Comparison of ENCODE assay signal across 13 cellular contexts in genomic region chr11:6904804-6905203, GRCh38. TPM values are rescaled to one million over a fixed set of nuclear protein-coding genes. Genes with fewer than 3 reads are reported as not detected.
DNase-seq lines count a peak whose midpoint lies in the region; ATAC-seq, FAIRE-seq and TF ChIP-seq lines count a peak whose summit lies in the region.
"Not testable (repeated sequence)": the region's sequence is repeated elsewhere in the genome, so short reads cannot be mapped to it uniquely, and the experiment has no call there.
"Had no signal": no experiment of that assay in that cellular context is flagged by ENCODE, and none has a peak within 500 bp of the region (broad histone marks: within the 10 kb centered on the region; RNA-seq: fewer than 3 reads in every experiment).

No MANE protein-coding gene starts in this region.

- H3K4me3 ChIP-seq in HUES6 (ENCODE audit: low read depth, low read length) = peak overlapping the region; percentile 57; the same call in 1 of the 2 replicates
- H3K4me3 ChIP-seq in K562; HepG2 (replicated peaks in 1 of 3; ENCODE audit: insufficient read depth in 1 of 3, low read depth in 2 of 3, low read length in 3 of 3): not testable (repeated sequence)

- TF ChIP-seq CTCF in K562 (IDR thresholded peaks at IDR 0.05 in 2 of 3, conservative IDR thresholded peaks at IDR 0.05 in 1 of 3; ENCODE audit: insufficient read depth in 2 of 3, low read depth in 1 of 3, low read length in 3 of 3); HepG2 (CRISPR knock-in tag; IDR thresholded peaks at IDR 0.05): not testable (repeated sequence)

- not testable (repeated sequence) for ATAC-seq in K562, HepG2

- not testable (repeated sequence) for H3K4me1 ChIP-seq in HUES6 (ENCODE audit: control insufficient read depth, insufficient read depth, low read length); K562 (replicated peaks in 1 of 2; ENCODE audit: control insufficient read depth in 2 of 2, insufficient read depth in 2 of 2, low read length in 2 of 2); HepG2 (ENCODE audit: insufficient read depth, low read length)

- not testable (repeated sequence) for DNase-seq in K562 (ENCODE audit: extremely low read depth in 1 of 4, low spot score in 3 of 4)
- DNase-seq in HepG2 (ENCODE audit: low spot score) = peak; percentile 2
- peak; percentile 61 for DNase-seq in posterior vena cava (ENCODE audit: low spot score)

- H3K4me2 ChIP-seq in K562 (ENCODE audit: insufficient read depth, low read length) = not testable (repeated sequence)
- peak overlapping the region; percentile 12; the same call in 1 of the 2 replicates for H3K4me2 ChIP-seq in HepG2 (ENCODE audit: low read depth, low read length)

- not testable (repeated sequence) for H3K36me3 ChIP-seq in HUES6 (ENCODE audit: control insufficient read depth, insufficient read depth, low read length); K562 (ENCODE audit: control insufficient read depth, insufficient read depth, low read length); HepG2 (replicated peaks in 1 of 2; ENCODE audit: control insufficient read depth in 1 of 2, insufficient read depth in 2 of 2, low read length in 2 of 2)

- not testable (repeated sequence) for BruUV-seq in K562 (replicated peaks; lab: Mats Ljungman, UMichigan); HepG2 (replicated peaks; lab: Mats Ljungman, UMichigan)

- not testable (repeated sequence) for H4K20me1 ChIP-seq in K562 (replicated peaks; ENCODE audit: control insufficient read depth, insufficient read depth, low read length); HepG2 (ENCODE audit: insufficient read depth, low read length)

- TF ChIP-seq RAD21 in K562 (CRISPR knock-in tag; conservative IDR thresholded peaks at IDR 0.05 in 1 of 2, IDR thresholded peaks at IDR 0.05 in 1 of 2); HepG2 (CRISPR knock-in tag; IDR thresholded peaks at IDR 0.05): not testable (repeated sequence)

- H3K9me3 ChIP-seq in HUES6 (ENCODE audit: control insufficient read depth, insufficient read depth, low read depth, low read length); K562 (replicated peaks; ENCODE audit: control insufficient read depth, insufficient read depth, low read depth, low read length); HepG2 (ENCODE audit: low read length): not testable (repeated sequence)

- H2AFZ ChIP-seq in K562 (ENCODE audit: low read depth, low read length) = 0 out of 2 replicates have a peak overlapping the region, but pooled peaks have one; percentile 32
- not testable (repeated sequence) for H2AFZ ChIP-seq in HepG2 (ENCODE audit: low read length)

- CTCF ChIA-PET in K562 (lab: Yijun Ruan, JAX; ENCODE audit: low intra/inter-chr PET ratio) = interaction anchor here (0.6 kb wide), 1 partner anchor 1291 kb away, joined by 3 read pairs; no protein-coding TSS in a partner anchor
- CTCF ChIA-PET in HepG2 (lab: Yijun Ruan, JAX; ENCODE audit: low intra/inter-chr PET ratio, low total read pairs) = not testable (repeated sequence)

- H3K27ac ChIP-seq in HUES6 (ENCODE audit: low read depth, low read length); K562 (ENCODE audit: extremely low read depth, low read depth, low read length); HepG2 (ENCODE audit: extremely low read length, insufficient read depth, low read length): not testable (repeated sequence)

- 10% methylated on average over 12 of the region's 13 CpGs for WGBS in K562 (ENCODE audit: insufficient coverage, low coverage, missing lambda C conversion rate)
- WGBS in HepG2 (ENCODE audit: low lambda C conversion rate) = 1% methylated on average over 11 of the region's 13 CpGs

- intact Hi-C loops in K562 (cut with micrococcal nuclease) = loop anchor here (10.0 kb wide), 1 partner anchor 90 kb away; no protein-coding TSS in a partner anchor
- intact Hi-C loops in HepG2 (cut with micrococcal nuclease; ENCODE audit: unreplicated experiment); posterior vena cava (cut with DNase I): not testable (repeated sequence)

- H3K9ac ChIP-seq in HUES6 (ENCODE audit: low read length) = peak overlapping the region; percentile 58
- H3K9ac ChIP-seq in K562 (ENCODE audit: insufficient read depth in 1 of 2, low read depth in 2 of 2, low read length in 2 of 2); HepG2 (ENCODE audit: insufficient read depth, low read depth, low read length): not testable (repeated sequence)

- POLR2A ChIA-PET in K562 (lab: Yijun Ruan, JAX) = interaction anchor here (0.9 kb wide), 1 partner anchor 16 kb away, joined by 3 read pairs; no protein-coding TSS in a partner anchor
- POLR2A ChIA-PET in HepG2 (lab: Yijun Ruan, JAX) = not testable (repeated sequence)

- in situ Hi-C loops in K562 (cut with MboI); HepG2 (cut with HindIII; ENCODE audit: extremely low pct_ligation_motif_present, low pct_unique_long_range_greater_than_20kb): not testable (repeated sequence)

- not testable (repeated sequence) for TF ChIP-seq POLR2A in K562 (conservative IDR thresholded peaks at IDR 0.05); HepG2 (IDR thresholded peaks at IDR 0.05; ENCODE audit: insufficient read depth in 1 of 2, low read depth in 2 of 2, low read length in 2 of 2)

- not testable (repeated sequence) for H3K79me2 ChIP-seq in K562 (ENCODE audit: control insufficient read depth, insufficient read depth, low read length); HepG2 (ENCODE audit: insufficient read depth, low read length)

- TF ChIP-seq EP300 in K562 (IDR thresholded peaks at IDR 0.05; ENCODE audit: low read length); HepG2 (IDR thresholded peaks at IDR 0.05; ENCODE audit: low read depth in 2 of 2, low read length in 2 of 2); HepG2 (CRISPR knock-in tag; IDR thresholded peaks at IDR 0.05; ENCODE audit: borderline replicate concordance): not testable (repeated sequence)

- H3K27me3 ChIP-seq in HUES6 (ENCODE audit: control insufficient read depth, insufficient read depth, low read length); K562 (ENCODE audit: control insufficient read depth in 2 of 2, insufficient read depth in 2 of 2, low read length in 2 of 2); HepG2 (ENCODE audit: control insufficient read depth in 1 of 2, insufficient read depth in 2 of 2, low read length in 2 of 2): not testable (repeated sequence)

- not testable (repeated sequence) for FAIRE-seq in K562 (lab: Jason Lieb, UNC); HepG2 (lab: Jason Lieb, UNC)

- not testable (repeated sequence) for H3K9me1 ChIP-seq in K562 (ENCODE audit: control insufficient read depth, insufficient read depth, low read length)

RNA-seq across cellular contexts. Expression of gene OR2D2, which starts 12.5 kb away (rescaled TPM):
- total RNA-seq in K562 (2011; cell fraction: chromatin; rRNA removed; ENCODE audit: low replicate concordance) = 7.5 and 18.5 TPM in 2 replicates
- 5.8 and 10.3 TPM in 2 replicates for total RNA-seq in K562 (2011; cell fraction: nucleolus; rRNA removed)
- 21.5 and 49.9 TPM in 2 replicates for total RNA-seq in K562 (2011; cell fraction: nucleoplasm; rRNA removed)
- 0.57 and 0.73 TPM in 2 replicates for total RNA-seq in K562 (2014; rRNA removed)
- total RNA-seq in K562 (2014; rRNA removed; fragmentation: Illumina TruSeq; extraction: Trizol) = 1.0 and 2.1 TPM in 2 replicates
- 0.72 TPM in 2 replicates for total RNA-seq in K562 (2015; rRNA removed; fragmentation: Illumina TruSeq; extraction: Trizol)
- total RNA-seq in K562 (2021) = 0.22 and 0.38 TPM in 2 replicates
- polyA plus RNA-seq in K562 (2011; rRNA removed) = 0.20 and 0.57 TPM in 2 replicates
- polyA plus RNA-seq in K562 (2011; cell fraction: cytosol; rRNA removed) = 0.15 TPM in 1 of 2 replicates, not detected in the other
- 2.1 and 2.6 TPM in 2 replicates for polyA plus RNA-seq in K562 (2011; cell fraction: nucleus; rRNA removed)
- polyA plus RNA-seq in K562 (2012) = not detected in 2 replicates
- 0.10 TPM in 1 of 2 replicates, not detected in the other for polyA plus RNA-seq in K562 (2014; fragmentation: Illumina TruSeq; extraction: Trizol)
- not detected for polyA plus RNA-seq in K562 (2014; fragmentation: Nextera tagmentation; extraction: Ambion mirVana)
- polyA plus RNA-seq in K562 (2014; rRNA removed) = 0.19 TPM in 1 of 2 replicates, not detected in the other
- 7.4 and 7.9 TPM in 2 replicates for polyA minus RNA-seq in K562 (2011; rRNA and poly(A)+ RNA removed)
- polyA minus RNA-seq in K562 (2011; cell fraction: cytosol; rRNA and poly(A)+ RNA removed) = not detected in 2 replicates
- 11.3 and 12.7 TPM in 2 replicates for polyA minus RNA-seq in K562 (2011; cell fraction: nucleus; rRNA and poly(A)+ RNA removed)
- total RNA-seq in HepG2 (2016; rRNA removed; fragmentation: Illumina TruSeq; extraction: Trizol) = not detected in 2 replicates
- not detected in 2 replicates for total RNA-seq in HepG2 (2016; cell fraction: cytosol; rRNA removed; fragmentation: Illumina TruSeq; extraction: Trizol; ENCODE audit: low read depth)
- not detected in 2 replicates for total RNA-seq in HepG2 (2016; cell fraction: insoluble cytoplasmic fraction; rRNA removed; fragmentation: Illumina TruSeq; extraction: Trizol)
- total RNA-seq in HepG2 (2016; cell fraction: membrane; rRNA removed; fragmentation: Illumina TruSeq; extraction: Trizol) = not detected in 2 replicates
- not detected in 2 replicates for total RNA-seq in HepG2 (2016; cell fraction: nucleus; rRNA removed; fragmentation: Illumina TruSeq; extraction: Trizol)
- not detected in 2 replicates for polyA plus RNA-seq in HepG2 (2011; rRNA removed)
- not detected in 2 replicates for polyA plus RNA-seq in HepG2 (2011; cell fraction: cytosol; rRNA removed)
- not detected in 2 replicates for polyA plus RNA-seq in HepG2 (2011; cell fraction: nucleus; rRNA removed)
- polyA plus RNA-seq in HepG2 (2012) = not detected in 2 replicates
- polyA plus RNA-seq in HepG2 (2016; cell fraction: cytosol; fragmentation: Illumina TruSeq; extraction: Trizol; ENCODE audit: low read depth) = not detected in 2 replicates
- polyA plus RNA-seq in HepG2 (2016; cell fraction: insoluble cytoplasmic fraction; fragmentation: Illumina TruSeq; extraction: Trizol; ENCODE audit: low read depth) = not detected in 2 replicates
- not detected in 2 replicates for polyA plus RNA-seq in HepG2 (2016; cell fraction: membrane; fragmentation: Illumina TruSeq; extraction: Trizol; ENCODE audit: low read depth)
- not detected in 2 replicates for polyA plus RNA-seq in HepG2 (2016; cell fraction: nucleus; fragmentation: Illumina TruSeq; extraction: Trizol; ENCODE audit: insufficient read depth, low read depth)
- polyA minus RNA-seq in HepG2 (2011; rRNA and poly(A)+ RNA removed; ENCODE audit: low replicate concordance) = not detected in 2 replicates
- polyA minus RNA-seq in HepG2 (2011; cell fraction: cytosol; rRNA and poly(A)+ RNA removed) = not detected in 2 replicates
- not detected in 2 replicates for polyA minus RNA-seq in HepG2 (2011; cell fraction: nucleus; rRNA and poly(A)+ RNA removed)
- total RNA-seq in posterior vena cava = not detected
- total RNA-seq: A673; CD4-positive, alpha-beta memory T cell; CD4-positive, CD25-positive, alpha-beta regulatory T cell; CD8-positive, alpha-beta memory T cell; Daoy; G401; GM12878 had no signal
- polyA plus RNA-seq: AG04450; CD14-positive monocyte; CD4-positive, alpha-beta memory T cell; CD4-positive, CD25-positive, alpha-beta regulatory T cell; CD8-positive, alpha-beta memory T cell; GM12878 had no signal

RNA-seq across cellular contexts. Expression of gene OR2D3, which starts 16.0 kb away (rescaled TPM):
- total RNA-seq in K562 (2011; cell fraction: chromatin; rRNA removed; ENCODE audit: low replicate concordance) = not detected in 2 replicates
- total RNA-seq in K562 (2011; cell fraction: nucleolus; rRNA removed) = not detected in 2 replicates
- not detected in 2 replicates for total RNA-seq in K562 (2011; cell fraction: nucleoplasm; rRNA removed)
- total RNA-seq in K562 (2014; rRNA removed) (not detected in 2 replicates), K562 (2014; rRNA removed; fragmentation: Illumina TruSeq; extraction: Trizol) (not detected in 2 replicates), K562 (2015; rRNA removed; fragmentation: Illumina TruSeq; extraction: Trizol) (not detected in 2 replicates), K562 (2021) (not detected in 2 replicates), HepG2 (2016; rRNA removed; fragmentation: Illumina TruSeq; extraction: Trizol) (not detected in 2 replicates), posterior vena cava (not detected)
- polyA plus RNA-seq in K562 (2011; rRNA removed) (not detected in 2 replicates), K562 (2014; fragmentation: Illumina TruSeq; extraction: Trizol) (not detected in 2 replicates), K562 (2014; fragmentation: Nextera tagmentation; extraction: Ambion mirVana) (under 1 TPM in 1 of 2 experiments, not detected in 1; 0.42 TPM), K562 (2014; rRNA removed) (not detected in 2 replicates), HepG2 (2011; rRNA removed) (not detected in 2 replicates)
- polyA plus RNA-seq in K562 (2011; cell fraction: cytosol; rRNA removed) = not detected in 2 replicates
- polyA plus RNA-seq in K562 (2011; cell fraction: nucleus; rRNA removed) = not detected in 2 replicates
- not detected in 2 replicates for polyA plus RNA-seq in K562 (2012)
- not detected in 2 replicates for polyA minus RNA-seq in K562 (2011; rRNA and poly(A)+ RNA removed)
- polyA minus RNA-seq in K562 (2011; cell fraction: cytosol; rRNA and poly(A)+ RNA removed) = not detected in 2 replicates
- 0.27 TPM in 1 of 2 replicates, not detected in the other for polyA minus RNA-seq in K562 (2011; cell fraction: nucleus; rRNA and poly(A)+ RNA removed)
- total RNA-seq in HepG2 (2016; cell fraction: cytosol; rRNA removed; fragmentation: Illumina TruSeq; extraction: Trizol; ENCODE audit: low read depth) = not detected in 2 replicates
- not detected in 2 replicates for total RNA-seq in HepG2 (2016; cell fraction: insoluble cytoplasmic fraction; rRNA removed; fragmentation: Illumina TruSeq; extraction: Trizol)
- not detected in 2 replicates for total RNA-seq in HepG2 (2016; cell fraction: membrane; rRNA removed; fragmentation: Illumina TruSeq; extraction: Trizol)
- total RNA-seq in HepG2 (2016; cell fraction: nucleus; rRNA removed; fragmentation: Illumina TruSeq; extraction: Trizol) = not detected in 2 replicates
- polyA plus RNA-seq in HepG2 (2011; cell fraction: cytosol; rRNA removed) = not detected in 2 replicates
- polyA plus RNA-seq in HepG2 (2011; cell fraction: nucleus; rRNA removed) = not detected in 2 replicates
- polyA plus RNA-seq in HepG2 (2012) = not detected in 2 replicates
- not detected in 2 replicates for polyA plus RNA-seq in HepG2 (2016; cell fraction: cytosol; fragmentation: Illumina TruSeq; extraction: Trizol; ENCODE audit: low read depth)
- not detected in 2 replicates for polyA plus RNA-seq in HepG2 (2016; cell fraction: insoluble cytoplasmic fraction; fragmentation: Illumina TruSeq; extraction: Trizol; ENCODE audit: low read depth)
- not detected in 2 replicates for polyA plus RNA-seq in HepG2 (2016; cell fraction: membrane; fragmentation: Illumina TruSeq; extraction: Trizol; ENCODE audit: low read depth)
- not detected in 2 replicates for polyA plus RNA-seq in HepG2 (2016; cell fraction: nucleus; fragmentation: Illumina TruSeq; extraction: Trizol; ENCODE audit: insufficient read depth, low read depth)
- polyA minus RNA-seq in HepG2 (2011; rRNA and poly(A)+ RNA removed; ENCODE audit: low replicate concordance) = not detected in 2 replicates
- not detected in 2 replicates for polyA minus RNA-seq in HepG2 (2011; cell fraction: cytosol; rRNA and poly(A)+ RNA removed)
- not detected in 2 replicates for polyA minus RNA-seq in HepG2 (2011; cell fraction: nucleus; rRNA and poly(A)+ RNA removed)
- total RNA-seq: A673; CD4-positive, alpha-beta memory T cell; CD4-positive, CD25-positive, alpha-beta regulatory T cell; CD8-positive, alpha-beta memory T cell; Daoy; G401; GM12878 had no signal
- polyA plus RNA-seq: AG04450; CD14-positive monocyte; CD4-positive, alpha-beta memory T cell; CD4-positive, CD25-positive, alpha-beta regulatory T cell; CD8-positive, alpha-beta memory T cell had no signal

RNA-seq across cellular contexts. Expression of gene ZNF215, which starts 21.4 kb away (rescaled TPM):
- total RNA-seq in K562 (2011; cell fraction: chromatin; rRNA removed; ENCODE audit: low replicate concordance) = 29.3 and 51.7 TPM in 2 replicates
- total RNA-seq in K562 (2011; cell fraction: nucleolus; rRNA removed) = 18.2 and 18.9 TPM in 2 replicates
- total RNA-seq in K562 (2011; cell fraction: nucleoplasm; rRNA removed) = 22.4 and 26.6 TPM in 2 replicates
- total RNA-seq in K562 (2014; rRNA removed) = 11.1 and 11.2 TPM in 2 replicates
- 16.3 and 18.8 TPM in 2 replicates for total RNA-seq in K562 (2014; rRNA removed; fragmentation: Illumina TruSeq; extraction: Trizol)
- total RNA-seq in K562 (2015; rRNA removed; fragmentation: Illumina TruSeq; extraction: Trizol) = 15.3 and 16.5 TPM in 2 replicates
- 12.5 and 12.8 TPM in 2 replicates for total RNA-seq in K562 (2021)
- 12.0 and 19.1 TPM in 2 replicates for polyA plus RNA-seq in K562 (2011; rRNA removed)
- 5.3 and 6.2 TPM in 2 replicates for polyA plus RNA-seq in K562 (2011; cell fraction: cytosol; rRNA removed)
- 25.9 and 30.3 TPM in 2 replicates for polyA plus RNA-seq in K562 (2011; cell fraction: nucleus; rRNA removed)
- polyA plus RNA-seq in K562 (2012) = 8.7 and 9.3 TPM in 2 replicates
- 13.0 and 14.8 TPM in 2 replicates for polyA plus RNA-seq in K562 (2014; fragmentation: Illumina TruSeq; extraction: Trizol)
- polyA plus RNA-seq in K562 (2014; fragmentation: Nextera tagmentation; extraction: Ambion mirVana) = 10 to 100 TPM; 12.2 to 14.2 TPM
- 13.3 and 14.1 TPM in 2 replicates for polyA plus RNA-seq in K562 (2014; rRNA removed)
- 37.4 and 39.3 TPM in 2 replicates for polyA minus RNA-seq in K562 (2011; rRNA and poly(A)+ RNA removed)
- 4.5 and 8.2 TPM in 2 replicates for polyA minus RNA-seq in K562 (2011; cell fraction: cytosol; rRNA and poly(A)+ RNA removed)
- 38.2 and 48.1 TPM in 2 replicates for polyA minus RNA-seq in K562 (2011; cell fraction: nucleus; rRNA and poly(A)+ RNA removed)
- not detected in 2 replicates for total RNA-seq in HepG2 (2016; rRNA removed; fragmentation: Illumina TruSeq; extraction: Trizol)
- not detected in 2 replicates for total RNA-seq in HepG2 (2016; cell fraction: cytosol; rRNA removed; fragmentation: Illumina TruSeq; extraction: Trizol; ENCODE audit: low read depth)
- not detected in 2 replicates for total RNA-seq in HepG2 (2016; cell fraction: insoluble cytoplasmic fraction; rRNA removed; fragmentation: Illumina TruSeq; extraction: Trizol)
- not detected in 2 replicates for total RNA-seq in HepG2 (2016; cell fraction: membrane; rRNA removed; fragmentation: Illumina TruSeq; extraction: Trizol)
- total RNA-seq in HepG2 (2016; cell fraction: nucleus; rRNA removed; fragmentation: Illumina TruSeq; extraction: Trizol) = not detected in 2 replicates
- not detected in 2 replicates for polyA plus RNA-seq in HepG2 (2011; rRNA removed)
- polyA plus RNA-seq in HepG2 (2011; cell fraction: cytosol; rRNA removed) = not detected in 2 replicates
- polyA plus RNA-seq in HepG2 (2011; cell fraction: nucleus; rRNA removed) = not detected in 2 replicates
- polyA plus RNA-seq in HepG2 (2012) = not detected in 2 replicates
- polyA plus RNA-seq in HepG2 (2016; cell fraction: cytosol; fragmentation: Illumina TruSeq; extraction: Trizol; ENCODE audit: low read depth) = not detected in 2 replicates
- polyA plus RNA-seq in HepG2 (2016; cell fraction: insoluble cytoplasmic fraction; fragmentation: Illumina TruSeq; extraction: Trizol; ENCODE audit: low read depth) = not detected in 2 replicates
- polyA plus RNA-seq in HepG2 (2016; cell fraction: membrane; fragmentation: Illumina TruSeq; extraction: Trizol; ENCODE audit: low read depth) = not detected in 2 replicates
- polyA plus RNA-seq in HepG2 (2016; cell fraction: nucleus; fragmentation: Illumina TruSeq; extraction: Trizol; ENCODE audit: insufficient read depth, low read depth) = not detected in 2 replicates
- not detected in 2 replicates for polyA minus RNA-seq in HepG2 (2011; rRNA and poly(A)+ RNA removed; ENCODE audit: low replicate concordance)
- polyA minus RNA-seq in HepG2 (2011; cell fraction: cytosol; rRNA and poly(A)+ RNA removed) = not detected in 2 replicates
- not detected in 2 replicates for polyA minus RNA-seq in HepG2 (2011; cell fraction: nucleus; rRNA and poly(A)+ RNA removed)
- total RNA-seq in posterior vena cava = 1 to 10 TPM; 1.3 to 1.5 TPM
- total RNA-seq: CD4-positive, alpha-beta memory T cell had no signal
- polyA plus RNA-seq: CD14-positive monocyte; CD4-positive, alpha-beta memory T cell; CD8-positive, alpha-beta memory T cell had no signal

RNA-seq across cellular contexts. Expression of gene OR10A4, which starts 28.4 kb away (rescaled TPM):
- 0.46 TPM in 1 of 2 replicates, not detected in the other for total RNA-seq in K562 (2011; cell fraction: chromatin; rRNA removed; ENCODE audit: low replicate concordance)
- not detected in 2 replicates for total RNA-seq in K562 (2011; cell fraction: nucleolus; rRNA removed)
- total RNA-seq in K562 (2011; cell fraction: nucleoplasm; rRNA removed) = not detected in 2 replicates
- total RNA-seq in K562 (2014; rRNA removed) (not detected in 2 replicates), K562 (2014; rRNA removed; fragmentation: Illumina TruSeq; extraction: Trizol) (not detected in 2 replicates), K562 (2015; rRNA removed; fragmentation: Illumina TruSeq; extraction: Trizol) (not detected in 2 replicates), K562 (2021) (not detected in 2 replicates), HepG2 (2016; rRNA removed; fragmentation: Illumina TruSeq; extraction: Trizol) (not detected in 2 replicates), posterior vena cava (not detected)
- polyA plus RNA-seq in K562 (2011; rRNA removed) (not detected in 2 replicates), K562 (2014; fragmentation: Illumina TruSeq; extraction: Trizol) (not detected in 2 replicates), K562 (2014; fragmentation: Nextera tagmentation; extraction: Ambion mirVana) (not detected), K562 (2014; rRNA removed) (not detected in 2 replicates), HepG2 (2011; rRNA removed) (not detected in 2 replicates)
- polyA plus RNA-seq in K562 (2011; cell fraction: cytosol; rRNA removed) = not detected in 2 replicates
- not detected in 2 replicates for polyA plus RNA-seq in K562 (2011; cell fraction: nucleus; rRNA removed)
- 0.10 TPM in 1 of 2 replicates, not detected in the other for polyA plus RNA-seq in K562 (2012)
- polyA minus RNA-seq in K562 (2011; rRNA and poly(A)+ RNA removed) = not detected in 2 replicates
- not detected in 2 replicates for polyA minus RNA-seq in K562 (2011; cell fraction: cytosol; rRNA and poly(A)+ RNA removed)
- not detected in 2 replicates for polyA minus RNA-seq in K562 (2011; cell fraction: nucleus; rRNA and poly(A)+ RNA removed)
- total RNA-seq in HepG2 (2016; cell fraction: cytosol; rRNA removed; fragmentation: Illumina TruSeq; extraction: Trizol; ENCODE audit: low read depth) = not detected in 2 replicates
- not detected in 2 replicates for total RNA-seq in HepG2 (2016; cell fraction: insoluble cytoplasmic fraction; rRNA removed; fragmentation: Illumina TruSeq; extraction: Trizol)
- not detected in 2 replicates for total RNA-seq in HepG2 (2016; cell fraction: membrane; rRNA removed; fragmentation: Illumina TruSeq; extraction: Trizol)
- total RNA-seq in HepG2 (2016; cell fraction: nucleus; rRNA removed; fragmentation: Illumina TruSeq; extraction: Trizol) = not detected in 2 replicates
- polyA plus RNA-seq in HepG2 (2011; cell fraction: cytosol; rRNA removed) = not detected in 2 replicates
- polyA plus RNA-seq in HepG2 (2011; cell fraction: nucleus; rRNA removed) = not detected in 2 replicates
- not detected in 2 replicates for polyA plus RNA-seq in HepG2 (2012)
- polyA plus RNA-seq in HepG2 (2016; cell fraction: cytosol; fragmentation: Illumina TruSeq; extraction: Trizol; ENCODE audit: low read depth) = not detected in 2 replicates
- polyA plus RNA-seq in HepG2 (2016; cell fraction: insoluble cytoplasmic fraction; fragmentation: Illumina TruSeq; extraction: Trizol; ENCODE audit: low read depth) = not detected in 2 replicates
- polyA plus RNA-seq in HepG2 (2016; cell fraction: membrane; fragmentation: Illumina TruSeq; extraction: Trizol; ENCODE audit: low read depth) = not detected in 2 replicates
- polyA plus RNA-seq in HepG2 (2016; cell fraction: nucleus; fragmentation: Illumina TruSeq; extraction: Trizol; ENCODE audit: insufficient read depth, low read depth) = not detected in 2 replicates
- not detected in 2 replicates for polyA minus RNA-seq in HepG2 (2011; rRNA and poly(A)+ RNA removed; ENCODE audit: low replicate concordance)
- not detected in 2 replicates for polyA minus RNA-seq in HepG2 (2011; cell fraction: cytosol; rRNA and poly(A)+ RNA removed)
- polyA minus RNA-seq in HepG2 (2011; cell fraction: nucleus; rRNA and poly(A)+ RNA removed) = not detected in 2 replicates
- total RNA-seq: A673; CD4-positive, alpha-beta memory T cell; CD4-positive, CD25-positive, alpha-beta regulatory T cell; CD8-positive, alpha-beta memory T cell; Daoy; G401; GM12878 had no signal
- polyA plus RNA-seq: AG04450; CD14-positive monocyte; CD4-positive, alpha-beta memory T cell; CD4-positive, CD25-positive, alpha-beta regulatory T cell; CD8-positive, alpha-beta memory T cell; GM12878 had no signal

RNA-seq across cellular contexts. Expression of gene OR10A2, which starts 41.9 kb away (rescaled TPM):
- not detected in 2 replicates for total RNA-seq in K562 (2011; cell fraction: chromatin; rRNA removed; ENCODE audit: low replicate concordance)
- not detected in 2 replicates for total RNA-seq in K562 (2011; cell fraction: nucleolus; rRNA removed)
- not detected in 2 replicates for total RNA-seq in K562 (2011; cell fraction: nucleoplasm; rRNA removed)
- total RNA-seq in K562 (2014; rRNA removed) = not detected in 2 replicates
- total RNA-seq in K562 (2014; rRNA removed; fragmentation: Illumina TruSeq; extraction: Trizol) = not detected in 2 replicates
- total RNA-seq in K562 (2015; rRNA removed; fragmentation: Illumina TruSeq; extraction: Trizol) = not detected in 2 replicates
- not detected in 2 replicates for total RNA-seq in K562 (2021)
- not detected in 2 replicates for polyA plus RNA-seq in K562 (2011; rRNA removed)
- not detected in 2 replicates for polyA plus RNA-seq in K562 (2011; cell fraction: cytosol; rRNA removed)
- polyA plus RNA-seq in K562 (2011; cell fraction: nucleus; rRNA removed) = not detected in 2 replicates
- polyA plus RNA-seq in K562 (2012) = 0.06 and 0.09 TPM in 2 replicates
- not detected in 2 replicates for polyA plus RNA-seq in K562 (2014; fragmentation: Illumina TruSeq; extraction: Trizol)
- polyA plus RNA-seq in K562 (2014; fragmentation: Nextera tagmentation; extraction: Ambion mirVana) = under 1 TPM in 1 of 2 experiments, not detected in 1; 0.10 TPM
- polyA plus RNA-seq in K562 (2014; rRNA removed) = not detected in 2 replicates
- polyA minus RNA-seq in K562 (2011; rRNA and poly(A)+ RNA removed) = not detected in 2 replicates
- not detected in 2 replicates for polyA minus RNA-seq in K562 (2011; cell fraction: cytosol; rRNA and poly(A)+ RNA removed)
- not detected in 2 replicates for polyA minus RNA-seq in K562 (2011; cell fraction: nucleus; rRNA and poly(A)+ RNA removed)
- not detected in 2 replicates for total RNA-seq in HepG2 (2016; rRNA removed; fragmentation: Illumina TruSeq; extraction: Trizol)
- total RNA-seq in HepG2 (2016; cell fraction: cytosol; rRNA removed; fragmentation: Illumina TruSeq; extraction: Trizol; ENCODE audit: low read depth) = not detected in 2 replicates
- total RNA-seq in HepG2 (2016; cell fraction: insoluble cytoplasmic fraction; rRNA removed; fragmentation: Illumina TruSeq; extraction: Trizol) = not detected in 2 replicates
- not detected in 2 replicates for total RNA-seq in HepG2 (2016; cell fraction: membrane; rRNA removed; fragmentation: Illumina TruSeq; extraction: Trizol)
- not detected in 2 replicates for total RNA-seq in HepG2 (2016; cell fraction: nucleus; rRNA removed; fragmentation: Illumina TruSeq; extraction: Trizol)
- polyA plus RNA-seq in HepG2 (2011; rRNA removed) = not detected in 2 replicates
- not detected in 2 replicates for polyA plus RNA-seq in HepG2 (2011; cell fraction: cytosol; rRNA removed)
- not detected in 2 replicates for polyA plus RNA-seq in HepG2 (2011; cell fraction: nucleus; rRNA removed)
- not detected in 2 replicates for polyA plus RNA-seq in HepG2 (2012)
- polyA plus RNA-seq in HepG2 (2016; cell fraction: cytosol; fragmentation: Illumina TruSeq; extraction: Trizol; ENCODE audit: low read depth) = not detected in 2 replicates
- polyA plus RNA-seq in HepG2 (2016; cell fraction: insoluble cytoplasmic fraction; fragmentation: Illumina TruSeq; extraction: Trizol; ENCODE audit: low read depth) = not detected in 2 replicates
- polyA plus RNA-seq in HepG2 (2016; cell fraction: membrane; fragmentation: Illumina TruSeq; extraction: Trizol; ENCODE audit: low read depth) = not detected in 2 replicates
- polyA plus RNA-seq in HepG2 (2016; cell fraction: nucleus; fragmentation: Illumina TruSeq; extraction: Trizol; ENCODE audit: insufficient read depth, low read depth) = not detected in 2 replicates
- polyA minus RNA-seq in HepG2 (2011; rRNA and poly(A)+ RNA removed; ENCODE audit: low replicate concordance) = not detected in 2 replicates
- not detected in 2 replicates for polyA minus RNA-seq in HepG2 (2011; cell fraction: cytosol; rRNA and poly(A)+ RNA removed)
- polyA minus RNA-seq in HepG2 (2011; cell fraction: nucleus; rRNA and poly(A)+ RNA removed) = not detected in 2 replicates
- not detected for total RNA-seq in posterior vena cava
- total RNA-seq: A673; CD4-positive, alpha-beta memory T cell; CD4-positive, CD25-positive, alpha-beta regulatory T cell; CD8-positive, alpha-beta memory T cell; Daoy; G401; GM12878 had no signal
- polyA plus RNA-seq: AG04450; CD14-positive monocyte; CD4-positive, alpha-beta memory T cell; CD4-positive, CD25-positive, alpha-beta regulatory T cell; CD8-positive, alpha-beta memory T cell had no signal

Comparison
In these comparisons a context has a peak if more than half of its experiments do, and no peak if none do; other contexts are left out.
1. RNA of gene ZNF215, which starts 21.4 kb away (total RNA-seq): 11.1 to 51.7 TPM in K562; 1.3 to 1.5 TPM in posterior vena cava and not detected in HepG2; every median in the first group is over 4 times any median in the second.